ENCODE assay signal across 8 cellular contexts in the genomic region with DNA sequence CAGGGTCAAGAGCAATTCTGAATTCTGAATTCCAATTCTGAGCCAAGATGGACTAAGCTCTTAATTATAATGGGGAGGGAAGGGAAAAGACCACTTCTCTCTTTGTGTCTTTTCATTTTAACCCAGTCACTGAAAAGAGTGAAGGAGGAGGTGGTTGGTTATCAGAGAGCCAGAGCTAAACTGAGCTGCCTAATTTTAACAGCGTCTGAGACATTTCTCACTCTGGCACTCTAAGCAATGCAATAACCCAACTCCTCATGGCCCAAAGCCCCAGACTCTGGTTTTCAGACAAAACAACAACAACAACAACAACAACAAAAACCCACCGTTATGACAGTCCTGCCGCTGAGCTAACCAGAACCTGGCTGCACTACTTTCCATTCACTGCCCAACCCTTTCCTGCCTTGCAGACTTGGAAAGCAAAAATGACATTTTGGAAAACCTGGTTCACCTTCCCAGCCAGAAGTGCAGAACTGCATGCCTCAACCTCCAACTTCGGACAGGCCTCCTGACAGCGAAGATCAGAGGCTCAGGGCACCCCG. TPM values are rescaled to one million over a fixed set of nuclear protein-coding genes. Genes with fewer than 3 reads are reported as not detected.
DNase-seq lines count a peak whose midpoint lies in the region; ATAC-seq, FAIRE-seq and TF ChIP-seq lines count a peak whose summit lies in the region.

No MANE protein-coding gene starts in this region.

- no peak for FAIRE-seq in HTR-8/SVneo (lab: Jason Lieb, UNC)

- TF ChIP-seq POLR2A in breast epithelium (IDR thresholded peaks at IDR 0.05) = no peak

- peaks cover 26% of the 10 kb centered on the region for H3K4me1 Mint-ChIP-seq in activated naive CD4-positive, alpha-beta T cell treated with anti-CD3 and anti-CD28 coated beads, Interleukin-2, amount 50 U/mL, for 24 hours
- peaks cover 17% of the 10 kb centered on the region for H3K4me1 Mint-ChIP-seq in memory B cell

- no peaks in the 10 kb centered on the region for H3K36me3 ChIP-seq in breast epithelium
- peaks cover 1 to 3% of the 10 kb centered on the region in 2 donors for H3K36me3 ChIP-seq in aorta (ENCODE audit: control insufficient read depth in 1 of 2, insufficient read depth in 2 of 2, low read length in 1 of 2)

- ATAC-seq in memory B cell (ENCODE audit: low read depth) (no peak), aorta (ENCODE audit: low FRiP score) (no peak), HG03139 (IDR thresholded peaks at IDR 0.05; ENCODE audit: unreplicated experiment) (no peak), GM18868 (IDR thresholded peaks at IDR 0.05; ENCODE audit: unreplicated experiment) (no peak)

- DNase-seq in activated naive CD4-positive, alpha-beta T cell treated with anti-CD3 and anti-CD28 coated beads, Interleukin-2, amount 50 U/mL, for 16 hours = no peak
- DNase-seq in breast epithelium (ENCODE audit: low spot score in 2 of 2) (no peak), memory B cell (ENCODE audit: low spot score in 2 of 2) (no peak), aorta (no peak), HTR-8/SVneo (ENCODE audit: insufficient read length, low spot score) (no peak)

- H3K4me1 ChIP-seq in breast epithelium (no peaks in the 10 kb centered on the region), aorta (ENCODE audit: control insufficient read depth in 1 of 2, insufficient read depth in 2 of 2, low read length in 2 of 2) (no peaks in the 10 kb centered on the region)

- intact Hi-C loops in breast epithelium (cut with DNase I; ENCODE audit: low total_unique reads) (no loop called here), aorta (cut with DNase I) (loop anchor here in 1 of 2 donors (5.0 kb wide), 1 partner anchor 146 kb away; the partner anchor contains the start of gene PDCL3)

- H3K4me3 Mint-ChIP-seq in activated naive CD4-positive, alpha-beta T cell treated with anti-CD3 and anti-CD28 coated beads, Interleukin-2, amount 50 U/mL, for 24 hours = peak overlapping the region; percentile 93
- H3K4me3 Mint-ChIP-seq in memory B cell = peak overlapping the region; percentile 98

- no peak for TF ChIP-seq CTCF in breast epithelium (IDR thresholded peaks at IDR 0.05)

- no peaks in the 10 kb centered on the region for H3K27me3 ChIP-seq in breast epithelium
- no peaks in the 10 kb centered on the region for H3K27me3 ChIP-seq in aorta (ENCODE audit: control insufficient read depth in 1 of 2, insufficient read depth in 2 of 2, low read length in 1 of 2)

- H3K36me3 Mint-ChIP-seq in activated naive CD4-positive, alpha-beta T cell treated with anti-CD3 and anti-CD28 coated beads, Interleukin-2, amount 50 U/mL, for 24 hours = no peaks in the 10 kb centered on the region
- peaks cover 8% of the 10 kb centered on the region for H3K36me3 Mint-ChIP-seq in memory B cell

- H3K27ac Mint-ChIP-seq in activated naive CD4-positive, alpha-beta T cell treated with anti-CD3 and anti-CD28 coated beads, Interleukin-2, amount 50 U/mL, for 24 hours = peak overlapping the region; percentile 82
- H3K27ac Mint-ChIP-seq in memory B cell = peak overlapping the region; percentile 95

- 2% methylated on average over 6 of the region's 6 CpGs for WGBS in aorta, 2 donors

- H3K27me3 Mint-ChIP-seq in activated naive CD4-positive, alpha-beta T cell treated with anti-CD3 and anti-CD28 coated beads, Interleukin-2, amount 50 U/mL, for 24 hours = no peaks in the 10 kb centered on the region
- H3K27me3 Mint-ChIP-seq in memory B cell = no peaks in the 10 kb centered on the region

- H3K27ac ChIP-seq in breast epithelium = peak overlapping the region in 1 of 2 donors; percentile 77
- H3K27ac ChIP-seq in aorta (ENCODE audit: low read depth in 1 of 2, low read length in 2 of 2) = peak overlapping the region in 1 of 2 donors; percentile 77

- no peaks in the 10 kb centered on the region for H3K9me3 Mint-ChIP-seq in activated naive CD4-positive, alpha-beta T cell treated with anti-CD3 and anti-CD28 coated beads, Interleukin-2, amount 50 U/mL, for 24 hours
- no peaks in the 10 kb centered on the region for H3K9me3 Mint-ChIP-seq in memory B cell

- H3K4me3 ChIP-seq in breast epithelium = peak overlapping the region; percentile 78 to 89 (median 83)
- peak overlapping the region; percentile 97 to 98 for H3K4me3 ChIP-seq in aorta (ENCODE audit: low read length in 2 of 2)

- H3K9me3 ChIP-seq in breast epithelium (no peaks in the 10 kb centered on the region), aorta (ENCODE audit: control insufficient read depth, low read length) (no peaks in the 10 kb centered on the region)

RNA-seq across cellular contexts. Expression of gene CHST10, which starts 1.0 kb away (rescaled TPM):
- 10 to 100 TPM in 1 of 3 donors, 1 to 10 TPM in 2; 4.5 to 17.0 (median 8.3) TPM for total RNA-seq in breast epithelium
- total RNA-seq in aorta = 1 to 10 TPM; 6.0 to 6.7 TPM
- polyA plus RNA-seq in aorta = 1 to 10 TPM; 2.1 to 3.9 TPM

RNA-seq across cellular contexts. Expression of gene NMS, which starts 53.8 kb away (rescaled TPM):
- total RNA-seq in breast epithelium (not detected), aorta (not detected)
- polyA plus RNA-seq in aorta = not detected
